10 cellular contexts compared by ENCODE assay signal in genomic region chr6:37868447-37868825, GRCh38. TPM values are rescaled to one million over a fixed set of nuclear protein-coding genes. Genes with fewer than 3 reads are reported as not detected.
DNase-seq lines count a peak whose midpoint lies in the region; ATAC-seq and TF ChIP-seq lines count a peak whose summit lies in the region.
"Had no signal": no experiment of that assay in that cellular context is flagged by ENCODE, and none has a peak within 500 bp of the region (broad histone marks: within the 10 kb centered on the region; RNA-seq: fewer than 3 reads in every experiment).

No MANE protein-coding gene starts in this region.

- no peak overlapping the region for H3K4me3 ChIP-seq in epithelial cell of proximal tubule (ENCODE audit: low read depth, low read length)

- no peak overlapping the region for H3K27ac ChIP-seq in RWPE1

- peak; percentile 61 to 71 for ATAC-seq in activated CD4-positive, CD25-positive, alpha-beta regulatory T cell treated with anti-CD3 and anti-CD28 coated beads, Interleukin-2, amount 50 U/mL, for 24 hours
- no peak for ATAC-seq in HG03139 (IDR thresholded peaks at IDR 0.05; ENCODE audit: unreplicated experiment)

- POLR2A ChIA-PET in RWPE1 (lab: Yijun Ruan, JAX; ENCODE audit: low non-redundant PET) = no interaction called here

- TF ChIP-seq CTCF in RWPE1 (conservative IDR thresholded peaks at IDR 0.05; ENCODE audit: low read depth) (no peak), epithelial cell of proximal tubule (conservative IDR thresholded peaks at IDR 0.05; ENCODE audit: low read depth, low read length) (no peak)

- DNase-seq in activated CD4-positive, CD25-positive, alpha-beta regulatory T cell (lab: John Stamatoyannopoulos, UW) = no peak
- DNase-seq in RWPE1 (ENCODE audit: low spot score) (peak; percentile 74), epithelial cell of proximal tubule (ENCODE audit: low read depth) (peak; percentile 36), putamen (ENCODE audit: low spot score) (peak; percentile 30), NCI-H2171 (lab: John Stamatoyannopoulos, UW) (no peak), SHP77 (lab: John Stamatoyannopoulos, UW) (no peak)
- DNase-seq: 8988T, NCI-H2029 had no signal

- CTCF ChIA-PET in RWPE1 (lab: Yijun Ruan, JAX) = interaction anchor here (0.6 kb wide), 1 partner anchor 367 kb away, joined by 3 read pairs; no protein-coding TSS in a partner anchor

RNA-seq across cellular contexts. Expression of gene ZFAND3, which starts 48.9 kb away (rescaled TPM):
- 18.7 and 23.2 TPM in 2 replicates for total RNA-seq in epithelial cell of proximal tubule

Comparison
In these comparisons a context has a peak if more than half of its experiments do, and no peak if none do; other contexts are left out.
1. DNase-seq: peak in RWPE1 (single experiment), epithelial cell of proximal tubule (single experiment) and putamen (single experiment); none in activated CD4-positive, CD25-positive, alpha-beta regulatory T cell (0 of 4), NCI-H2171 (single experiment) and SHP77 (0 of 2).